Comparison of ENCODE assay signal across 8 cellular contexts in genomic region chr14:59507063-59507751, GRCh38. TPM values are rescaled to one million over a fixed set of nuclear protein-coding genes. Genes with fewer than 3 reads are reported as not detected.
DNase-seq lines count a peak whose midpoint lies in the region; TF ChIP-seq lines count a peak whose summit lies in the region.

No MANE protein-coding gene starts in this region.

- intact Hi-C loops in adrenal gland (cut with DNase I) = no loop called here

- no peak overlapping the region for H3K4me3 ChIP-seq in Loucy (ENCODE audit: low read length, poor library complexity, severe bottlenecking)
- no peak overlapping the region for H3K4me3 ChIP-seq in adrenal gland

- H3K9me2 ChIP-seq in Loucy (replicated peaks; ENCODE audit: low read depth, low read length) = no peaks in the 10 kb centered on the region

- H3K27me3 ChIP-seq in Loucy (ENCODE audit: insufficient read depth, low read length, poor library complexity, severe bottlenecking) (no peaks in the 10 kb centered on the region), adrenal gland (no peaks in the 10 kb centered on the region)

- no peaks in the 10 kb centered on the region for H4K20me1 ChIP-seq in Loucy (ENCODE audit: insufficient read depth, low read length, poor library complexity, severe bottlenecking)

- no peak for TF ChIP-seq POLR2A in adrenal gland (IDR thresholded peaks at IDR 0.05)

- H3K4me1 ChIP-seq in Loucy (ENCODE audit: insufficient read depth, low read length, poor library complexity, severe bottlenecking) (peaks cover 4% of the 10 kb centered on the region), adrenal gland (replicated peaks in 1 of 2) (no peaks in the 10 kb centered on the region)

- H3K9me3 ChIP-seq in Loucy (ENCODE audit: insufficient read depth, low read depth, low read length) = no peaks in the 10 kb centered on the region
- H3K9me3 ChIP-seq in adrenal gland (replicated peaks in 1 of 3) = no peaks in the 10 kb centered on the region

- CTCF ChIA-PET in GM10248 (lab: Yijun Ruan, JAX) = interaction anchor here (0.7 to 6.9 kb wide), 25 partner anchors 9 to 457 kb away, joined by 3 to 73 read pairs (median 4); partner anchors contain the start of genes CCDC175, GPR135 and L3HYPDH

- H3K79me2 ChIP-seq in Loucy (ENCODE audit: insufficient read depth, low read length) = no peaks in the 10 kb centered on the region

- peak; percentile 78 for TF ChIP-seq CTCF in GM10248 (IDR thresholded peaks at IDR 0.05; ENCODE audit: control extremely low read depth, extremely low read depth, low read depth, missing control alignments)
- TF ChIP-seq CTCF in Loucy (conservative IDR thresholded peaks at IDR 0.05; ENCODE audit: low read length) = peak; percentile 95
- TF ChIP-seq CTCF in adrenal gland (IDR thresholded peaks at IDR 0.05) = peak; percentile 55 to 85 (median 73)

- no peak overlapping the region for H3K27ac ChIP-seq in adrenal gland

- peak; percentile 40 for DNase-seq in GM10248 (ENCODE audit: extremely low spot score)
- DNase-seq in H4 (ENCODE audit: low spot score) = peak; percentile 61
- DNase-seq in RPMI7951 (ENCODE audit: low read depth) = peak; percentile 43
- DNase-seq in adrenal gland = peak; percentile 43 to 80 (median 54)
- peak; percentile 60 for DNase-seq in iPS DF 4.7 (ENCODE audit: extremely low read depth, low spot score)
- DNase-seq in stimulated activated CD4-positive, alpha-beta T cell treated with anti-CD3 and anti-CD28 coated beads, Interleukin-12 subunit alpha, Interleukin-12 subunit beta, amount 100 ng/mL, for 48 hours (ENCODE audit: low read depth in 2 of 3, low spot score in 1 of 3) = peak; percentile 19 to 50 (median 34)
- DNase-seq in epidermal melanocyte (ENCODE audit: insufficient read length, low spot score) = no peak

- H3K9ac ChIP-seq in Loucy (ENCODE audit: low read depth, low read length, poor library complexity, severe bottlenecking) = no peak overlapping the region

- H2AFZ ChIP-seq in Loucy (ENCODE audit: low read length) = no peak overlapping the region

- no peak overlapping the region for H3K4me2 ChIP-seq in Loucy (ENCODE audit: low read depth, low read length, poor library complexity, severe bottlenecking)

- H3F3A ChIP-seq in Loucy (ENCODE audit: low read depth) = no peaks in the 10 kb centered on the region

- peaks cover 6% of the 10 kb centered on the region; the same call in 1 of the 2 replicates for H3K36me3 ChIP-seq in Loucy (ENCODE audit: insufficient read depth, low read length)
- peaks cover 0 to 4% of the 10 kb centered on the region in 2 donors for H3K36me3 ChIP-seq in adrenal gland (replicated peaks in 1 of 2)

- POLR2A ChIA-PET in GM10248 (lab: Yijun Ruan, JAX) = no interaction called here

RNA-seq across cellular contexts. Expression of gene JKAMP, which starts 22.9 kb away (rescaled TPM):
- total RNA-seq in H4 (2014; rRNA removed; shearing (Covaris generic)) = 145 and 168 TPM in 2 replicates
- 68.6 and 88.6 TPM in 2 replicates for total RNA-seq in RPMI7951 (2014; rRNA removed; shearing (Covaris generic))
- total RNA-seq in adrenal gland = 10 to 100 TPM; 35.7 to 93.8 (median 53.9) TPM
- 100 to 1,000 TPM in 1 of 3 donors, 10 to 100 TPM in 2; 17.7 to 102 (median 23.5) TPM for polyA plus RNA-seq in adrenal gland

RNA-seq across cellular contexts. Expression of gene L3HYPDH, which starts 23.0 kb away (rescaled TPM):
- total RNA-seq in H4 (2014; rRNA removed; shearing (Covaris generic)) = 60.8 and 68.0 TPM in 2 replicates
- total RNA-seq in RPMI7951 (2014; rRNA removed; shearing (Covaris generic)) = 35.2 and 47.3 TPM in 2 replicates
- total RNA-seq in adrenal gland = 10 to 100 TPM in 7 of 8 donors, 1 to 10 TPM in 1; 7.1 to 59.2 (median 23.8) TPM
- polyA plus RNA-seq in adrenal gland = 10 to 100 TPM; 15.8 to 59.1 (median 23.2) TPM

RNA-seq across cellular contexts. Expression of gene GPR135, which starts 42.0 kb away (rescaled TPM):
- 0.70 and 2.1 TPM in 2 replicates for total RNA-seq in H4 (2014; rRNA removed; shearing (Covaris generic))
- 0.48 and 0.68 TPM in 2 replicates for total RNA-seq in RPMI7951 (2014; rRNA removed; shearing (Covaris generic))
- total RNA-seq in adrenal gland = 1 to 10 TPM; 2.5 to 8.6 (median 5.6) TPM
- polyA plus RNA-seq in adrenal gland = 1 to 10 TPM; 2.3 to 3.1 (median 2.5) TPM
